In the genomic region with DNA sequence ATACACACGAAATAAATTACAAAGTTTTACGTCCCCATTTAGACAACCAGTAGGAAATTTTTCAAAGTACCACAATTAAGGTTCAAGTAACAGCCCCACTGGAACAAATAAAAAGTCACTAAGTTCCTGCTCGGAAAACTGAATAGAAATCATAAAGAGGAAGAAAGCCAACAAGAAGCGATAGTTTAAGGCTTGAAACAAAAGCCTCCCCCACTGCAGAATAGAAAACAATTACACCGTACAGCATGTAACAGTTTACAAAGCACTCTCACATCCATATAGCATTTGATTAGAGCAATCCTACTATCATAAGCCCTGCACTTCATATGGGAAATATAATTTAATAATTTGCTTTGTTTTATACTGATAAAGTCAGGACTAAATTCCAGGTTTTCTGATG, we compare ENCODE assay signal across 11 cellular contexts. TPM values are rescaled to one million over a fixed set of nuclear protein-coding genes. Genes with fewer than 3 reads are reported as not detected.
DNase-seq lines count a peak whose midpoint lies in the region; ATAC-seq and TF ChIP-seq lines count a peak whose summit lies in the region.
"Had no signal": no experiment of that assay in that cellular context is flagged by ENCODE, and none has a peak within 500 bp of the region (broad histone marks: within the 10 kb centered on the region; RNA-seq: fewer than 3 reads in every experiment).

No MANE protein-coding gene starts in this region.

- no peaks in the 10 kb centered on the region for H3K9me3 Mint-ChIP-seq in activated naive CD8-positive, alpha-beta T cell treated with anti-CD3 and anti-CD28 coated beads for 36 hours
- H3K9me3 Mint-ChIP-seq in activated CD8-positive, alpha-beta memory T cell treated with anti-CD3 and anti-CD28 coated beads, Interleukin-2, amount 10 ng/mL, durations not matched to agents 7 days and 5 days (ENCODE audit: low read depth), result no peaks in the 10 kb centered on the region

- no peak for TF ChIP-seq POLR2A in sigmoid colon (IDR thresholded peaks at IDR 0.05)

- peaks cover 70% of the 10 kb centered on the region for H3K4me1 Mint-ChIP-seq in activated naive CD8-positive, alpha-beta T cell treated with anti-CD3 and anti-CD28 coated beads for 36 hours
- peaks cover 14% of the 10 kb centered on the region for H3K4me1 Mint-ChIP-seq in activated CD8-positive, alpha-beta memory T cell treated with anti-CD3 and anti-CD28 coated beads, Interleukin-2, amount 10 ng/mL, durations not matched to agents 7 days and 5 days

- H3K27me3 Mint-ChIP-seq in activated naive CD8-positive, alpha-beta T cell treated with anti-CD3 and anti-CD28 coated beads for 36 hours, result no peaks in the 10 kb centered on the region
- H3K27me3 Mint-ChIP-seq in activated CD8-positive, alpha-beta memory T cell treated with anti-CD3 and anti-CD28 coated beads, Interleukin-2, amount 10 ng/mL, durations not matched to agents 7 days and 5 days, result peaks cover 38% of the 10 kb centered on the region

- no peak for DNase-seq in activated naive CD8-positive, alpha-beta T cell treated with anti-CD3 and anti-CD28 coated beads for 36 hours
- DNase-seq in sigmoid colon (no peak), NCI-H226 (no peak)
- DNase-seq in effector memory CD4-positive, alpha-beta T cell, result no peak
- DNase-seq in activated CD8-positive, alpha-beta memory T cell treated with anti-CD3 and anti-CD28 coated beads, Interleukin-2, amount 10 ng/mL, durations not matched to agents 7 days and 5 days, result no peak
- DNase-seq: NCI-H1417 treated with DMSO at 0.1 percent for 48 hours, spleen had no signal

- H3K36me3 Mint-ChIP-seq in activated naive CD8-positive, alpha-beta T cell treated with anti-CD3 and anti-CD28 coated beads for 36 hours, result peaks cover 30% of the 10 kb centered on the region
- peaks cover 6% of the 10 kb centered on the region for H3K36me3 Mint-ChIP-seq in activated CD8-positive, alpha-beta memory T cell treated with anti-CD3 and anti-CD28 coated beads, Interleukin-2, amount 10 ng/mL, durations not matched to agents 7 days and 5 days

- H3K27me3 ChIP-seq in sigmoid colon, result no peaks in the 10 kb centered on the region
- no peaks in the 10 kb centered on the region for H3K27me3 ChIP-seq in effector memory CD4-positive, alpha-beta T cell (replicated peaks; ENCODE audit: control insufficient read depth, insufficient read depth, low read length, poor library complexity, severe bottlenecking)
- H3K27me3 ChIP-seq: breast epithelium, spleen had no signal

- no peak for TF ChIP-seq EP300 in sigmoid colon (IDR thresholded peaks at IDR 0.05)

- H3K4me3 Mint-ChIP-seq in activated naive CD8-positive, alpha-beta T cell treated with anti-CD3 and anti-CD28 coated beads for 36 hours, result peak overlapping the region; percentile 40
- no peak overlapping the region for H3K4me3 Mint-ChIP-seq in activated CD8-positive, alpha-beta memory T cell treated with anti-CD3 and anti-CD28 coated beads, Interleukin-2, amount 10 ng/mL, durations not matched to agents 7 days and 5 days

- intact Hi-C loops in sigmoid colon (cut with DNase I), result no loop called here

- no peak overlapping the region for H3K4me3 ChIP-seq in sigmoid colon
- H3K4me3 ChIP-seq in effector memory CD4-positive, alpha-beta T cell (ENCODE audit: insufficient read depth, low read depth, low read length, poor library complexity, severe bottlenecking), result no peak overlapping the region
- H3K4me3 ChIP-seq: breast epithelium, spleen had no signal

- 56 to 76% methylated on average over 5 of the region's 5 CpGs for WGBS in sigmoid colon, 2 donors

- H3K4me1 ChIP-seq in sigmoid colon, result peaks cover 0 to 100% (median 90%) of the 10 kb centered on the region in 4 donors
- peaks cover 9% of the 10 kb centered on the region for H3K4me1 ChIP-seq in effector memory CD4-positive, alpha-beta T cell (ENCODE audit: control insufficient read depth, insufficient read depth, low read length, poor library complexity, severe bottlenecking)

- CTCF ChIA-PET in activated CD8-positive, alpha-beta memory T cell treated with anti-CD3 and anti-CD28 coated beads, Interleukin-2, amount 10 ng/mL, durations not matched to agents 7 days and 5 days (lab: Charles Lee), result no interaction called here

- no peak for TF ChIP-seq CTCF in sigmoid colon (IDR thresholded peaks at IDR 0.05)

- no peak overlapping the region for H3K27ac Mint-ChIP-seq in activated naive CD8-positive, alpha-beta T cell treated with anti-CD3 and anti-CD28 coated beads for 36 hours
- H3K27ac Mint-ChIP-seq in activated CD8-positive, alpha-beta memory T cell treated with anti-CD3 and anti-CD28 coated beads, Interleukin-2, amount 10 ng/mL, durations not matched to agents 7 days and 5 days, result no peak overlapping the region

- ATAC-seq in GM19043 (IDR thresholded peaks at IDR 0.05; ENCODE audit: low read depth, unreplicated experiment), result peak; percentile 28
- peak; percentile 34 for ATAC-seq in HG02884 (IDR thresholded peaks at IDR 0.05; ENCODE audit: unreplicated experiment)
- no peak for ATAC-seq in activated CD8-positive, alpha-beta memory T cell treated with anti-CD3 and anti-CD28 coated beads, Interleukin-2, amount 10 ng/mL, durations not matched to agents 7 days and 5 days
- ATAC-seq: esophagus mucosa had no signal

- peak overlapping the region; percentile 32 to 100 (median 81) for H3K27ac ChIP-seq in sigmoid colon
- H3K27ac ChIP-seq in effector memory CD4-positive, alpha-beta T cell (ENCODE audit: insufficient read depth, low read length, poor library complexity, severe bottlenecking), result no peak overlapping the region

- H3K9me3 ChIP-seq in sigmoid colon, result no peaks in the 10 kb centered on the region
- H3K9me3 ChIP-seq in effector memory CD4-positive, alpha-beta T cell (ENCODE audit: control insufficient read depth, low read length), result no peaks in the 10 kb centered on the region
- H3K9me3 ChIP-seq: breast epithelium, spleen had no signal

- H3K36me3 ChIP-seq in sigmoid colon, result no peaks in the 10 kb centered on the region
- no peaks in the 10 kb centered on the region for H3K36me3 ChIP-seq in effector memory CD4-positive, alpha-beta T cell (ENCODE audit: control insufficient read depth, insufficient read depth, low read length)
- H3K36me3 ChIP-seq: breast epithelium had no signal

RNA-seq across cellular contexts. Expression of a gene that starts 15.5 kb away (rescaled TPM):
- 10 to 100 TPM in 1 of 2 experiments, 1 to 10 TPM in 1; 8.2 to 10.1 TPM for total RNA-seq in activated naive CD8-positive, alpha-beta T cell treated with anti-CD3 and anti-CD28 coated beads for 36 hours
- 10 to 100 TPM; 21.2 to 52.1 (median 25.1) TPM for total RNA-seq in sigmoid colon
- 1 to 10 TPM in 1 of 3 donors, under 1 TPM in 2; 0.60 to 7.8 (median 0.69) TPM for polyA plus RNA-seq in sigmoid colon
- 1 to 10 TPM; 4.7 to 6.8 TPM for total RNA-seq in activated CD8-positive, alpha-beta memory T cell treated with anti-CD3 and anti-CD28 coated beads, Interleukin-2, amount 10 ng/mL, durations not matched to agents 7 days and 5 days
